12 cellular contexts compared by ENCODE assay signal in genomic region chr18:28041366-28041765, GRCh38.
DNase-seq lines count a peak whose midpoint lies in the region; ATAC-seq, FAIRE-seq and TF ChIP-seq lines count a peak whose summit lies in the region.
"Had no signal": no experiment of that assay in that cellular context is flagged by ENCODE, and none has a peak within 500 bp of the region (broad histone marks: within the 10 kb centered on the region; RNA-seq: fewer than 3 reads in every experiment).

No MANE protein-coding gene starts in this region.

- no peak overlapping the region for H3K9ac ChIP-seq in HepG2 (ENCODE audit: insufficient read depth, low read depth, low read length)
- H3K9ac ChIP-seq in keratinocyte (ENCODE audit: control insufficient read depth, extremely low read depth, insufficient read depth, low read length): no peak overlapping the region

- TF ChIP-seq CTCF in right lobe of liver (IDR thresholded peaks at IDR 0.05): no peak
- TF ChIP-seq CTCF in HepG2 (CRISPR knock-in tag; IDR thresholded peaks at IDR 0.05): no peak
- no peak for TF ChIP-seq CTCF in brain (conservative IDR thresholded peaks at IDR 0.05)
- no peak for TF ChIP-seq CTCF in keratinocyte (optimal IDR thresholded peaks at IDR 0.05 in 1 of 3, IDR thresholded peaks at IDR 0.05 in 1 of 3, conservative IDR thresholded peaks at IDR 0.05 in 1 of 3; ENCODE audit: extremely low read depth in 1 of 3, insufficient read depth in 2 of 3, low read length in 3 of 3)

- no peak for FAIRE-seq in HepG2 (lab: Jason Lieb, UNC)
- FAIRE-seq in keratinocyte (lab: Jason Lieb, UNC): peak; percentile 5

- H3K4me3 Mint-ChIP-seq in brain: peak overlapping the region; percentile 28 to 79 (median 71)
- H3K4me3 Mint-ChIP-seq: B cell had no signal

- H3K27me3 ChIP-seq in right lobe of liver: no peaks in the 10 kb centered on the region
- no peaks in the 10 kb centered on the region for H3K27me3 ChIP-seq in HepG2 (ENCODE audit: control insufficient read depth in 1 of 2, insufficient read depth in 2 of 2, low read length in 2 of 2)
- no peaks in the 10 kb centered on the region for H3K27me3 ChIP-seq in keratinocyte (ENCODE audit: control insufficient read depth, extremely low read depth, insufficient read depth, low read length)
- H3K27me3 ChIP-seq: suprapubic skin had no signal

- H3K4me1 ChIP-seq in right lobe of liver (peaks cover 0 to 16% (median 3%) of the 10 kb centered on the region in 4 donors), HepG2 (ENCODE audit: insufficient read depth, low read length) (no peaks in the 10 kb centered on the region), keratinocyte (ENCODE audit: control insufficient read depth, extremely low read depth, insufficient read depth, low read length) (peaks cover 3% of the 10 kb centered on the region)
- H3K4me1 ChIP-seq: suprapubic skin had no signal

- DNase-seq in right lobe of liver (no peak), HepG2 (ENCODE audit: low spot score) (no peak), keratinocyte (ENCODE audit: low read depth, low spot score) (no peak), SHP77 treated with DMSO at 0.1 percent for 48 hours (lab: John Stamatoyannopoulos, UW) (no peak), T-helper 2 cell (no peak), SIG-M5 treated with dmso at 0.1 percent for 504 hours (lab: John Stamatoyannopoulos, UW; ENCODE audit: unreplicated experiment) (no peak)
- DNase-seq: activated CD8-positive, alpha-beta memory T cell treated with anti-CD3 and anti-CD28 coated beads, Interleukin-2, amount 50 U/mL, for 48 hours; GDM1 had no signal

- no peaks in the 10 kb centered on the region for H3K9me1 ChIP-seq in keratinocyte (ENCODE audit: control insufficient read depth, extremely low read depth, insufficient read depth, low read length)

- TF ChIP-seq EP300 in HepG2 (IDR thresholded peaks at IDR 0.05; ENCODE audit: low read depth in 2 of 2, low read length in 2 of 2) (no peak), HepG2 (CRISPR knock-in tag; IDR thresholded peaks at IDR 0.05; ENCODE audit: borderline replicate concordance) (no peak)

- no peaks in the 10 kb centered on the region for H3K9me3 ChIP-seq in right lobe of liver
- no peaks in the 10 kb centered on the region for H3K9me3 ChIP-seq in HepG2 (ENCODE audit: low read length)
- no peaks in the 10 kb centered on the region for H3K9me3 ChIP-seq in keratinocyte (ENCODE audit: control insufficient read depth, low read depth, low read length)
- H3K9me3 ChIP-seq: suprapubic skin had no signal

- dilution Hi-C loops in keratinocyte (cut with MboI; ENCODE audit: extremely low pct_ligation_motif_present, low sequenced_read_pairs): no loop called here

- BruUV-seq in HepG2 (replicated peaks; lab: Mats Ljungman, UMichigan): no TSS peak

- POLR2A ChIA-PET in HepG2 (lab: Yijun Ruan, JAX): no interaction called here

- no peak overlapping the region for H2AFZ ChIP-seq in HepG2 (ENCODE audit: low read length)
- no peak overlapping the region for H2AFZ ChIP-seq in keratinocyte (ENCODE audit: control insufficient read depth, low read length)

- H4K20me1 ChIP-seq in HepG2 (ENCODE audit: insufficient read depth, low read length) (no peaks in the 10 kb centered on the region), keratinocyte (ENCODE audit: control insufficient read depth, extremely low read depth, insufficient read depth, low read length) (no peaks in the 10 kb centered on the region)

- H3K27me3 Mint-ChIP-seq in brain: no peaks in the 10 kb centered on the region
- H3K27me3 Mint-ChIP-seq: B cell had no signal

- peaks cover 99% of the 10 kb centered on the region for H3K4me1 Mint-ChIP-seq in brain
- H3K4me1 Mint-ChIP-seq: B cell had no signal

- TF ChIP-seq RAD21 in HepG2 (CRISPR knock-in tag; IDR thresholded peaks at IDR 0.05): no peak

- 48% methylated on average over 5 of the region's 5 CpGs for WGBS in right lobe of liver (ENCODE audit: insufficient coverage, low coverage, low lambda C conversion rate, missing lambda C conversion rate)
- WGBS in HepG2 (ENCODE audit: low lambda C conversion rate): 88% methylated on average over 5 of the region's 5 CpGs

- H3K27ac Mint-ChIP-seq in brain: peak overlapping the region; percentile 63 to 94 (median 77)
- H3K27ac Mint-ChIP-seq: B cell had no signal

- intact Hi-C loops in right lobe of liver (cut with DNase I): no loop called here
- intact Hi-C loops in HepG2 (cut with micrococcal nuclease; ENCODE audit: unreplicated experiment): no loop called here

- no peak overlapping the region for H3K4me3 ChIP-seq in right lobe of liver
- H3K4me3 ChIP-seq in HepG2 (replicated peaks in 1 of 3; ENCODE audit: insufficient read depth in 1 of 3, low read depth in 2 of 3, low read length in 3 of 3): no peak overlapping the region
- no peak overlapping the region for H3K4me3 ChIP-seq in keratinocyte (ENCODE audit: control insufficient read depth in 2 of 3, extremely low read depth in 1 of 3, insufficient read depth in 2 of 3, low read depth in 1 of 3, low read length in 3 of 3)
- H3K4me3 ChIP-seq: suprapubic skin had no signal

- CTCF ChIA-PET in HepG2 (lab: Yijun Ruan, JAX; ENCODE audit: low intra/inter-chr PET ratio, low total read pairs): no interaction called here

- no peaks in the 10 kb centered on the region for H3K36me3 ChIP-seq in right lobe of liver
- H3K36me3 ChIP-seq in HepG2 (replicated peaks in 1 of 2; ENCODE audit: control insufficient read depth in 1 of 2, insufficient read depth in 2 of 2, low read length in 2 of 2): no peaks in the 10 kb centered on the region
- no peaks in the 10 kb centered on the region for H3K36me3 ChIP-seq in keratinocyte (ENCODE audit: control insufficient read depth in 2 of 2, extremely low read depth in 1 of 2, insufficient read depth in 2 of 2, low read length in 2 of 2)
- H3K36me3 ChIP-seq: suprapubic skin had no signal

- no peaks in the 10 kb centered on the region for H3K36me3 Mint-ChIP-seq in brain

- H3K4me2 ChIP-seq in HepG2 (ENCODE audit: low read depth, low read length) (no peak overlapping the region), keratinocyte (ENCODE audit: control insufficient read depth, extremely low read depth, insufficient read depth, low read depth, low read length) (no peak overlapping the region)

- ATAC-seq in right lobe of liver (peak; percentile 41 to 62 (median 54)), HepG2 (no peak), HG02759 (IDR thresholded peaks at IDR 0.05; ENCODE audit: unreplicated experiment) (no peak)

- TF ChIP-seq POLR2A in right lobe of liver (IDR thresholded peaks at IDR 0.05) (no peak), HepG2 (IDR thresholded peaks at IDR 0.05; ENCODE audit: insufficient read depth in 1 of 2, low read depth in 2 of 2, low read length in 2 of 2) (no peak)

- no peaks in the 10 kb centered on the region for H3K79me2 ChIP-seq in HepG2 (ENCODE audit: insufficient read depth, low read length)
- no peaks in the 10 kb centered on the region for H3K79me2 ChIP-seq in keratinocyte (ENCODE audit: control insufficient read depth, insufficient read depth, low read length)

- H3K27ac ChIP-seq in right lobe of liver: no peak overlapping the region
- H3K27ac ChIP-seq in HepG2 (ENCODE audit: extremely low read length, insufficient read depth, low read length): no peak overlapping the region
- H3K27ac ChIP-seq in keratinocyte (ENCODE audit: control insufficient read depth, insufficient read depth, low read length): no peak overlapping the region
- H3K27ac ChIP-seq: suprapubic skin had no signal

- in situ Hi-C loops in HepG2 (cut with HindIII; ENCODE audit: extremely low pct_ligation_motif_present, low pct_unique_long_range_greater_than_20kb): no loop called here

- H3K9me3 Mint-ChIP-seq in brain: no peaks in the 10 kb centered on the region

TF ChIP-seq in HepG2, 621 proteins besides CTCF, POLR2A, EP300 and RAD21 (continues in another document):
- TF ChIP-seq GMEB2 (CRISPR knock-in tag; IDR thresholded peaks at IDR 0.05; ENCODE audit: low read depth) (no peak), ZKSCAN8 (CRISPR knock-in tag; IDR thresholded peaks at IDR 0.05; ENCODE audit: borderline replicate concordance) (no peak), TBL1XR1 (IDR thresholded peaks at IDR 0.05; ENCODE audit: borderline replicate concordance, low read length, partially characterized antibody) (no peak), KMT2A (CRISPR knock-in tag; IDR thresholded peaks at IDR 0.05) (no peak), ZNF160 (CRISPR knock-in tag; IDR thresholded peaks at IDR 0.05) (no peak), ATF7-NPFF (CRISPR knock-in tag; IDR thresholded peaks at IDR 0.05; ENCODE audit: low read depth) (no peak), ISX (CRISPR knock-in tag; conservative IDR thresholded peaks at IDR 0.05) (no peak), ZNF513 (CRISPR knock-in tag; conservative IDR thresholded peaks at IDR 0.05) (no peak), ATAD3A (CRISPR knock-in tag; IDR thresholded peaks at IDR 0.05) (no peak), KLF6 (CRISPR knock-in tag; IDR thresholded peaks at IDR 0.05) (no peak), GATAD1 (CRISPR knock-in tag; IDR thresholded peaks at IDR 0.05) (no peak), ZNF652 (CRISPR knock-in tag; IDR thresholded peaks at IDR 0.05; ENCODE audit: borderline replicate concordance, low read depth) (no peak), BRCA1 (CRISPR knock-in tag; IDR thresholded peaks at IDR 0.05) (no peak), HOXA7 (CRISPR knock-in tag; IDR thresholded peaks at IDR 0.05) (no peak), KMT2B (CRISPR knock-in tag; IDR thresholded peaks at IDR 0.05) (no peak)

Comparison
In these comparisons a context has a peak if more than half of its experiments do, and no peak if none do; other contexts are left out.
1. ATAC-seq: peak in right lobe of liver (4 of 4); none in HepG2 (single experiment) and HG02759 (single experiment).